9 cellular contexts compared by ENCODE assay signal in genomic region chr11:30016588-30017363, GRCh38. TPM values are rescaled to one million over a fixed set of nuclear protein-coding genes. Genes with fewer than 3 reads are reported as not detected.
DNase-seq lines count a peak whose midpoint lies in the region; FAIRE-seq lines count a peak whose summit lies in the region.
"Had no signal": no experiment of that assay in that cellular context is flagged by ENCODE, and none has a peak within 500 bp of the region (broad histone marks: within the 10 kb centered on the region; RNA-seq: fewer than 3 reads in every experiment).

TSS of gene KCNA4 (minus strand) at chr11:30017030. CDS start at chr11:30012678, 4,352 bp downstream.

- H3K36me3 Mint-ChIP-seq in activated T-cell treated with anti-CD3 and anti-CD28 coated beads, Interleukin-2, amount 50 U/mL, for 24 hours (ENCODE audit: low read depth) = no peaks in the 10 kb centered on the region
- H3K36me3 Mint-ChIP-seq in T-helper 2 cell treated with Interferon-gamma antibody and Interleukin-4, amounts not matched to agents 5 μg/mL and 100 μg/mL, for 36 hours (ENCODE audit: low read depth) = no peaks in the 10 kb centered on the region

- 5% methylated on average over 43 of the region's 50 CpGs for WGBS in mesenchymal stem cell

- DNase-seq in activated T-cell treated with anti-CD3 and anti-CD28 coated beads for 48 hours (ENCODE audit: low read depth) (peak; percentile 4), caudate nucleus (lab: John Stamatoyannopoulos, UW) (peak in 24 of 61 donors; percentile 1 to 56 (median 28)), mesenchymal stem cell (no peak), urothelium cell line (ENCODE audit: low spot score) (peak; percentile 85), epidermal melanocyte (ENCODE audit: insufficient read length, low spot score) (no peak)
- DNase-seq in activated T-cell treated with anti-CD3 and anti-CD28 coated beads, Interleukin-2, amount 50 U/mL, for 24 hours = no peak
- no peak for DNase-seq in T-helper 2 cell treated with Interferon-gamma antibody and Interleukin-4, amounts not matched to agents 5 μg/mL and 100 μg/mL, for 36 hours (ENCODE audit: low spot score)
- no peak for DNase-seq in stimulated activated CD4-positive, alpha-beta T cell treated with anti-CD3 and anti-CD28 coated beads, Interleukin-4, amount 100 ng/mL, for 4 hours
- DNase-seq: activated T-cell treated with anti-CD3 and anti-CD28 coated beads, Interleukin-2, amount 50 U/mL, for 1 hour had no signal

- no peak within 1 kb of the TSS for H2BK15ac ChIP-seq in mesenchymal stem cell (ENCODE audit: low read depth, poor library complexity, severe bottlenecking)

- H3K18ac ChIP-seq in mesenchymal stem cell (ENCODE audit: low read depth in 1 of 2, low read length in 2 of 2) = no peak within 1 kb of the TSS

- H3K27me3 Mint-ChIP-seq in activated T-cell treated with anti-CD3 and anti-CD28 coated beads, Interleukin-2, amount 50 U/mL, for 24 hours = peaks cover 30% of the 10 kb centered on the region
- peaks cover 28% of the 10 kb centered on the region for H3K27me3 Mint-ChIP-seq in T-helper 2 cell treated with Interferon-gamma antibody and Interleukin-4, amounts not matched to agents 5 μg/mL and 100 μg/mL, for 36 hours (ENCODE audit: low read depth)

- H3K14ac ChIP-seq in mesenchymal stem cell (ENCODE audit: low read length in 2 of 2) = no peak within 1 kb of the TSS

- peaks cover 42 to 46% of the 10 kb centered on the region in 2 experiments for H3K27me3 ChIP-seq in mesenchymal stem cell (ENCODE audit: control insufficient read depth in 1 of 2, insufficient read depth in 1 of 2, low read length in 2 of 2)

- H2BK120ac ChIP-seq in mesenchymal stem cell (ENCODE audit: low read depth, low read length) = no peak within 1 kb of the TSS

- peaks cover 4% of the 10 kb centered on the region for H3K9me3 Mint-ChIP-seq in activated T-cell treated with anti-CD3 and anti-CD28 coated beads, Interleukin-2, amount 50 U/mL, for 24 hours
- no peaks in the 10 kb centered on the region for H3K9me3 Mint-ChIP-seq in T-helper 2 cell treated with Interferon-gamma antibody and Interleukin-4, amounts not matched to agents 5 μg/mL and 100 μg/mL, for 36 hours

- H3K79me1 ChIP-seq in mesenchymal stem cell (replicated peaks; ENCODE audit: low read length, poor library complexity, severe bottlenecking) = no peaks in the 10 kb centered on the region

- H3K4ac ChIP-seq in mesenchymal stem cell (ENCODE audit: low read depth in 1 of 2, low read length in 2 of 2) = no peak within 1 kb of the TSS

- H3K27ac Mint-ChIP-seq in activated T-cell treated with anti-CD3 and anti-CD28 coated beads, Interleukin-2, amount 50 U/mL, for 24 hours = no peak within 1 kb of the TSS
- H3K27ac Mint-ChIP-seq in T-helper 2 cell treated with Interferon-gamma antibody and Interleukin-4, amounts not matched to agents 5 μg/mL and 100 μg/mL, for 36 hours = no peak within 1 kb of the TSS

- no peaks in the 10 kb centered on the region for H3K36me3 ChIP-seq in mesenchymal stem cell (ENCODE audit: control insufficient read depth in 1 of 2, insufficient read depth in 2 of 2, low read depth in 1 of 2, low read length in 2 of 2)

- H3K4me2 ChIP-seq in mesenchymal stem cell (ENCODE audit: low read length, poor library complexity, severe bottlenecking) = peak within 1 kb of the TSS; percentile 63

- no peak within 1 kb of the TSS for H3K9ac ChIP-seq in mesenchymal stem cell (ENCODE audit: low read length)

- peaks cover 2% of the 10 kb centered on the region for H3K9me3 ChIP-seq in mesenchymal stem cell (ENCODE audit: control insufficient read depth, low read length)

- H2AFZ ChIP-seq in mesenchymal stem cell (ENCODE audit: low read depth, low read length) = no peak within 1 kb of the TSS

- no peak within 1 kb of the TSS for H3K4me3 Mint-ChIP-seq in activated T-cell treated with anti-CD3 and anti-CD28 coated beads, Interleukin-2, amount 50 U/mL, for 24 hours
- no peak within 1 kb of the TSS for H3K4me3 Mint-ChIP-seq in T-helper 2 cell treated with Interferon-gamma antibody and Interleukin-4, amounts not matched to agents 5 μg/mL and 100 μg/mL, for 36 hours

- peaks cover 10% of the 10 kb centered on the region for H3K4me1 ChIP-seq in mesenchymal stem cell (ENCODE audit: control insufficient read depth, insufficient read depth, low read depth, low read length)

- no peak within 1 kb of the TSS for H4K91ac ChIP-seq in mesenchymal stem cell (ENCODE audit: low read length)

- no peak within 1 kb of the TSS for H2AK5ac ChIP-seq in mesenchymal stem cell (ENCODE audit: low read length, severe bottlenecking)

- FAIRE-seq in urothelium cell line (lab: Jason Lieb, UNC) = peak; percentile 61

- H3K27ac ChIP-seq in caudate nucleus (ENCODE audit: low read depth, low read length) = peak within 1 kb of the TSS; percentile 83
- no peak within 1 kb of the TSS for H3K27ac ChIP-seq in mesenchymal stem cell (ENCODE audit: low read length, poor library complexity, severe bottlenecking)

- no peak within 1 kb of the TSS for H2BK12ac ChIP-seq in mesenchymal stem cell (ENCODE audit: low read length in 2 of 2)

- H3K23ac ChIP-seq in mesenchymal stem cell (ENCODE audit: low read length in 2 of 2) = peak within 1 kb of the TSS in 1 of 2 experiments; percentile 9

- H3K4me1 Mint-ChIP-seq in activated T-cell treated with anti-CD3 and anti-CD28 coated beads, Interleukin-2, amount 50 U/mL, for 24 hours (ENCODE audit: low read depth) = no peaks in the 10 kb centered on the region
- no peaks in the 10 kb centered on the region for H3K4me1 Mint-ChIP-seq in T-helper 2 cell treated with Interferon-gamma antibody and Interleukin-4, amounts not matched to agents 5 μg/mL and 100 μg/mL, for 36 hours (ENCODE audit: low read depth)

- H2BK5ac ChIP-seq in mesenchymal stem cell (ENCODE audit: low read depth, low read length, poor library complexity, severe bottlenecking) = no peak within 1 kb of the TSS

- H3K4me3 ChIP-seq in mesenchymal stem cell (ENCODE audit: insufficient read depth in 1 of 2, low read depth in 1 of 2, low read length in 2 of 2) = peak within 1 kb of the TSS in 1 of 2 experiments; percentile 65

- H4K8ac ChIP-seq in mesenchymal stem cell (ENCODE audit: low read length) = no peak within 1 kb of the TSS

RNA-seq across cellular contexts. Expression of gene KCNA4, which starts in this region (rescaled TPM):
- polyA plus RNA-seq in mesenchymal stem cell (2013, experiment 1 of 2) = not detected
- not detected for polyA plus RNA-seq in mesenchymal stem cell (2013, experiment 2 of 2)

Comparison
In these comparisons a context has a peak if more than half of its experiments do, and no peak if none do; other contexts are left out.
1. DNase-seq: peak in activated T-cell treated with anti-CD3 and anti-CD28 coated beads for 48 hours (single experiment) and urothelium cell line (single experiment); none in activated T-cell treated with anti-CD3 and anti-CD28 coated beads, Interleukin-2, amount 50 U/mL, for 24 hours (single experiment), mesenchymal stem cell (single experiment), epidermal melanocyte (single experiment), T-helper 2 cell treated with Interferon-gamma antibody and Interleukin-4, amounts not matched to agents 5 μg/mL and 100 μg/mL, for 36 hours (single experiment) and stimulated activated CD4-positive, alpha-beta T cell treated with anti-CD3 and anti-CD28 coated beads, Interleukin-4, amount 100 ng/mL, for 4 hours (0 of 2).